In the genomic region with DNA sequence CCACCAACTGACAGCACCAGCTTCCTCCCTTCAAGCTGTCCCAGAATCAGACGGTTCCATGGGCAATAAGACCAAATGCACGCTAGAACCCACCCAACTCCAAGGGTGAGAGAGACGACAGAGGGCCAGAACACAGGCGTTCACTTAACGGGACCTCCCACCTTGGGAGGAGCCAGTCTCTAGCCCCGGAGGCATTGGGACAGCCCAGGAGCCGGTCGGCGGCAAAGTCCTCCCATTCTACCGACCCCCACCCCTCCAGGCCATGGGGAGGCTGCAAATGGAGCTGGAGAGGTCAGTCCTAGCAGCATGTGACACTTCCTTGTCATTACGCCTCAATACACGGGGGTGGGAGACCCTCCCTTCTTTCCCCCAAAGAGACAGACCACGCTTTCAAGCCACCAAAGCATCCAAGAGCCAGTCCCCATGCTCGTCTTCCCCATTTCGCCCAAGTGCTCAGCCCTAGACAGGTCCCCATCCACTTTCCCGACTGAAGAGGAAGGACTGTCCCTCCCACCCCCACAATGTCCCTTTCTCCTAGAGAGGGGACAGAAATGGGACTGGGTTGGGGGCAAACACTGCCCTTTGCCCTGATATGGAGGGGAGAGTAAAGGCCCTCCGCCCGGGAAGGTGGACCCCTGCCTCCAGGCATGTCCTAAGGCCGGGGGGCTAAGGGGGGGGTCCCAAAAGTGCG, we compare ENCODE assay signal across 1 cellular context.
TF ChIP-seq lines count a peak whose summit lies in the region.

No MANE protein-coding gene starts in this region.

TF ChIP-seq in HEK293, 187 proteins besides CTCF, POLR2A, EP300 and RAD21 (continued from another document and continues in another):
- TF ChIP-seq ZFHX2 (tag by site-specific recombination; conservative IDR thresholded peaks at IDR 0.05), result peak; percentile 39; the same call in 1 of the 2 replicates
- no peak for TF ChIP-seq ZNF311 (tag by site-specific recombination; IDR thresholded peaks at IDR 0.05; ENCODE audit: borderline replicate concordance)
- no peak for TF ChIP-seq ZNF394 (tag by site-specific recombination; IDR thresholded peaks at IDR 0.05; ENCODE audit: borderline replicate concordance)
- TF ChIP-seq SP7 (tag by site-specific recombination; IDR thresholded peaks at IDR 0.05), result 0 out of 2 replicates have a peak, but pooled peaks have one; percentile 39
- no peak; the same call in 1 of the 2 replicates for TF ChIP-seq ZNF335 (tag by site-specific recombination; conservative IDR thresholded peaks at IDR 0.05)
- TF ChIP-seq ZNF37A (tag by site-specific recombination; IDR thresholded peaks at IDR 0.05), result no peak
- no peak for TF ChIP-seq ZNF202 (tag by site-specific recombination; IDR thresholded peaks at IDR 0.05; ENCODE audit: borderline replicate concordance)
- TF ChIP-seq ZNF521 (tag by site-specific recombination; IDR thresholded peaks at IDR 0.05), result no peak
- TF ChIP-seq, protein P1, sequence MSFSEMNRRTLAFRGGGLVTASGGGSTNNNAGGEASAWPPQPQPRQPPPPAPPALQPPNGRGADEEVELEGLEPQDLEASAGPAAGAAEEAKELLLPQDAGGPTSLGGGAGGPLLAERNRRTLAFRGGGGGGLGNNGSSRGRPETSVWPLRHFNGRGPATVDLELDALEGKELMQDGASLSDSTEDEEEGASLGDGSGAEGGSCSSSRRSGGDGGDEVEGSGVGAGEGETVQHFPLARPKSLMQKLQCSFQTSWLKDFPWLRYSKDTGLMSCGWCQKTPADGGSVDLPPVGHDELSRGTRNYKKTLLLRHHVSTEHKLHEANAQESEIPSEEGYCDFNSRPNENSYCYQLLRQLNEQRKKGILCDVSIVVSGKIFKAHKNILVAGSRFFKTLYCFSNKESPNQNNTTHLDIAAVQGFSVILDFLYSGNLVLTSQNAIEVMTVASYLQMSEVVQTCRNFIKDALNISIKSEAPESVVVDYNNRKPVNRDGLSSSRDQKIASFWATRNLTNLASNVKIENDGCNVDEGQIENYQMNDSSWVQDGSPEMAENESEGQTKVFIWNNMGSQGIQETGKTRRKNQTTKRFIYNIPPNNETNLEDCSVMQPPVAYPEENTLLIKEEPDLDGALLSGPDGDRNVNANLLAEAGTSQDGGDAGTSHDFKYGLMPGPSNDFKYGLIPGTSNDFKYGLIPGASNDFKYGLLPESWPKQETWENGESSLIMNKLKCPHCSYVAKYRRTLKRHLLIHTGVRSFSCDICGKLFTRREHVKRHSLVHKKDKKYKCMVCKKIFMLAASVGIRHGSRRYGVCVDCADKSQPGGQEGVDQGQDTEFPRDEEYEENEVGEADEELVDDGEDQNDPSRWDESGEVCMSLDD (tag by site-specific recombination; IDR thresholded peaks at IDR 0.05), result no peak
- TF ChIP-seq ZNF530 (tag by site-specific recombination; IDR thresholded peaks at IDR 0.05; ENCODE audit: low read depth), result no peak
- TF ChIP-seq ZNF514 (tag by site-specific recombination; IDR thresholded peaks at IDR 0.05), result no peak
- TF ChIP-seq HOXC10 (CRISPR knock-in tag; IDR thresholded peaks at IDR 0.05), result no peak
- TF ChIP-seq, protein P2, sequence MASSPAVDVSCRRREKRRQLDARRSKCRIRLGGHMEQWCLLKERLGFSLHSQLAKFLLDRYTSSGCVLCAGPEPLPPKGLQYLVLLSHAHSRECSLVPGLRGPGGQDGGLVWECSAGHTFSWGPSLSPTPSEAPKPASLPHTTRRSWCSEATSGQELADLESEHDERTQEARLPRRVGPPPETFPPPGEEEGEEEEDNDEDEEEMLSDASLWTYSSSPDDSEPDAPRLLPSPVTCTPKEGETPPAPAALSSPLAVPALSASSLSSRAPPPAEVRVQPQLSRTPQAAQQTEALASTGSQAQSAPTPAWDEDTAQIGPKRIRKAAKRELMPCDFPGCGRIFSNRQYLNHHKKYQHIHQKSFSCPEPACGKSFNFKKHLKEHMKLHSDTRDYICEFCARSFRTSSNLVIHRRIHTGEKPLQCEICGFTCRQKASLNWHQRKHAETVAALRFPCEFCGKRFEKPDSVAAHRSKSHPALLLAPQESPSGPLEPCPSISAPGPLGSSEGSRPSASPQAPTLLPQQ (tag by site-specific recombination; IDR thresholded peaks at IDR 0.05), result no peak
- TF ChIP-seq KLF9 (tag by site-specific recombination; IDR thresholded peaks at IDR 0.05; ENCODE audit: low read depth), result no peak
- TF ChIP-seq ZNF426 (tag by site-specific recombination; IDR thresholded peaks at IDR 0.05), result no peak
- no peak for TF ChIP-seq ZNF561 (tag by site-specific recombination; IDR thresholded peaks at IDR 0.05; ENCODE audit: borderline replicate concordance)
- TF ChIP-seq ZBTB20 (tag by site-specific recombination; IDR thresholded peaks at IDR 0.05), result no peak
- peak; percentile 23 for TF ChIP-seq GLIS2 (tag by site-specific recombination; IDR thresholded peaks at IDR 0.05)
- TF ChIP-seq SP3 (tag by site-specific recombination; IDR thresholded peaks at IDR 0.05), result peak; percentile 70
- TF ChIP-seq ZFP41 (tag by site-specific recombination; IDR thresholded peaks at IDR 0.05; ENCODE audit: borderline replicate concordance), result no peak
- no peak for TF ChIP-seq ZNF626 (tag by site-specific recombination; IDR thresholded peaks at IDR 0.05)
- no peak for TF ChIP-seq ZNF423 (tag by site-specific recombination; IDR thresholded peaks at IDR 0.05)
- TF ChIP-seq, protein P3, sequence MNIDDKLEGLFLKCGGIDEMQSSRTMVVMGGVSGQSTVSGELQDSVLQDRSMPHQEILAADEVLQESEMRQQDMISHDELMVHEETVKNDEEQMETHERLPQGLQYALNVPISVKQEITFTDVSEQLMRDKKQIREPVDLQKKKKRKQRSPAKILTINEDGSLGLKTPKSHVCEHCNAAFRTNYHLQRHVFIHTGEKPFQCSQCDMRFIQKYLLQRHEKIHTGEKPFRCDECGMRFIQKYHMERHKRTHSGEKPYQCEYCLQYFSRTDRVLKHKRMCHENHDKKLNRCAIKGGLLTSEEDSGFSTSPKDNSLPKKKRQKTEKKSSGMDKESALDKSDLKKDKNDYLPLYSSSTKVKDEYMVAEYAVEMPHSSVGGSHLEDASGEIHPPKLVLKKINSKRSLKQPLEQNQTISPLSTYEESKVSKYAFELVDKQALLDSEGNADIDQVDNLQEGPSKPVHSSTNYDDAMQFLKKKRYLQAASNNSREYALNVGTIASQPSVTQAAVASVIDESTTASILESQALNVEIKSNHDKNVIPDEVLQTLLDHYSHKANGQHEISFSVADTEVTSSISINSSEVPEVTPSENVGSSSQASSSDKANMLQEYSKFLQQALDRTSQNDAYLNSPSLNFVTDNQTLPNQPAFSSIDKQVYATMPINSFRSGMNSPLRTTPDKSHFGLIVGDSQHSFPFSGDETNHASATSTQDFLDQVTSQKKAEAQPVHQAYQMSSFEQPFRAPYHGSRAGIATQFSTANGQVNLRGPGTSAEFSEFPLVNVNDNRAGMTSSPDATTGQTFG (tag by site-specific recombination; IDR thresholded peaks at IDR 0.05; ENCODE audit: borderline replicate concordance), result no peak
- TF ChIP-seq ZNF624 (tag by site-specific recombination; IDR thresholded peaks at IDR 0.05), result no peak
- TF ChIP-seq SCRT1 (tag by site-specific recombination; IDR thresholded peaks at IDR 0.05; ENCODE audit: borderline replicate concordance), result no peak
- TF ChIP-seq, protein P4, sequence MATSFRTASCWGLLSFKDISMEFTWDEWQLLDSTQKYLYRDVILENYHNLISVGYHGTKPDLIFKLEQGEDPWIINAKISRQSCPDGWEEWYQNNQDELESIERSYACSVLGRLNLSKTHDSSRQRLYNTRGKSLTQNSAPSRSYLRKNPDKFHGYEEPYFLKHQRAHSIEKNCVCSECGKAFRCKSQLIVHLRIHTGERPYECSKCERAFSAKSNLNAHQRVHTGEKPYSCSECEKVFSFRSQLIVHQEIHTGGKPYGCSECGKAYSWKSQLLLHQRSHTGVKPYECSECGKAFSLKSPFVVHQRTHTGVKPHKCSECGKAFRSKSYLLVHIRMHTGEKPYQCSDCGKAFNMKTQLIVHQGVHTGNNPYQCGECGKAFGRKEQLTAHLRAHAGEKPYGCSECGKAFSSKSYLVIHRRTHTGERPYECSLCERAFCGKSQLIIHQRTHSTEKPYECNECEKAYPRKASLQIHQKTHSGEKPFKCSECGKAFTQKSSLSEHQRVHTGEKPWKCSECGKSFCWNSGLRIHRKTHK (tag by site-specific recombination; IDR thresholded peaks at IDR 0.05), result no peak
- TF ChIP-seq GLI4 (tag by site-specific recombination; IDR thresholded peaks at IDR 0.05), result no peak
- no peak for TF ChIP-seq KLF10 (tag by site-specific recombination; IDR thresholded peaks at IDR 0.05)
- TF ChIP-seq SP2 (tag by site-specific recombination; IDR thresholded peaks at IDR 0.05), result peak; percentile 86
- TF ChIP-seq ZNF341 (tag by site-specific recombination; IDR thresholded peaks at IDR 0.05; ENCODE audit: low read depth), result 0 out of 2 replicates have a peak, but pooled peaks have one; percentile 20
- TF ChIP-seq ZNF830 (tag by site-specific recombination; IDR thresholded peaks at IDR 0.05; ENCODE audit: low read depth), result no peak
- no peak for TF ChIP-seq ZNF777 (tag by site-specific recombination; IDR thresholded peaks at IDR 0.05; ENCODE audit: borderline replicate concordance)
- TF ChIP-seq ZBTB8A (tag by site-specific recombination; IDR thresholded peaks at IDR 0.05), result no peak
- TF ChIP-seq, protein P5, sequence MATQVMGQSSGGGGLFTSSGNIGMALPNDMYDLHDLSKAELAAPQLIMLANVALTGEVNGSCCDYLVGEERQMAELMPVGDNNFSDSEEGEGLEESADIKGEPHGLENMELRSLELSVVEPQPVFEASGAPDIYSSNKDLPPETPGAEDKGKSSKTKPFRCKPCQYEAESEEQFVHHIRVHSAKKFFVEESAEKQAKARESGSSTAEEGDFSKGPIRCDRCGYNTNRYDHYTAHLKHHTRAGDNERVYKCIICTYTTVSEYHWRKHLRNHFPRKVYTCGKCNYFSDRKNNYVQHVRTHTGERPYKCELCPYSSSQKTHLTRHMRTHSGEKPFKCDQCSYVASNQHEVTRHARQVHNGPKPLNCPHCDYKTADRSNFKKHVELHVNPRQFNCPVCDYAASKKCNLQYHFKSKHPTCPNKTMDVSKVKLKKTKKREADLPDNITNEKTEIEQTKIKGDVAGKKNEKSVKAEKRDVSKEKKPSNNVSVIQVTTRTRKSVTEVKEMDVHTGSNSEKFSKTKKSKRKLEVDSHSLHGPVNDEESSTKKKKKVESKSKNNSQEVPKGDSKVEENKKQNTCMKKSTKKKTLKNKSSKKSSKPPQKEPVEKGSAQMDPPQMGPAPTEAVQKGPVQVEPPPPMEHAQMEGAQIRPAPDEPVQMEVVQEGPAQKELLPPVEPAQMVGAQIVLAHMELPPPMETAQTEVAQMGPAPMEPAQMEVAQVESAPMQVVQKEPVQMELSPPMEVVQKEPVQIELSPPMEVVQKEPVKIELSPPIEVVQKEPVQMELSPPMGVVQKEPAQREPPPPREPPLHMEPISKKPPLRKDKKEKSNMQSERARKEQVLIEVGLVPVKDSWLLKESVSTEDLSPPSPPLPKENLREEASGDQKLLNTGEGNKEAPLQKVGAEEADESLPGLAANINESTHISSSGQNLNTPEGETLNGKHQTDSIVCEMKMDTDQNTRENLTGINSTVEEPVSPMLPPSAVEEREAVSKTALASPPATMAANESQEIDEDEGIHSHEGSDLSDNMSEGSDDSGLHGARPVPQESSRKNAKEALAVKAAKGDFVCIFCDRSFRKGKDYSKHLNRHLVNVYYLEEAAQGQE (tag by site-specific recombination; IDR thresholded peaks at IDR 0.05), result no peak
- TF ChIP-seq ZNF24 (tag by site-specific recombination; IDR thresholded peaks at IDR 0.05), result no peak
- no peak for TF ChIP-seq ZFP37 (tag by site-specific recombination; IDR thresholded peaks at IDR 0.05)
- TF ChIP-seq, protein P6, sequence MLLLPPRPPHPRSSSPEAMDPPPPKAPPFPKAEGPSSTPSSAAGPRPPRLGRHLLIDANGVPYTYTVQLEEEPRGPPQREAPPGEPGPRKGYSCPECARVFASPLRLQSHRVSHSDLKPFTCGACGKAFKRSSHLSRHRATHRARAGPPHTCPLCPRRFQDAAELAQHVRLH (tag by site-specific recombination; IDR thresholded peaks at IDR 0.05), result no peak
- 0 out of 2 replicates have a peak, but pooled peaks have one; percentile 11 for TF ChIP-seq ZNF596 (tag by site-specific recombination; IDR thresholded peaks at IDR 0.05)
- no peak for TF ChIP-seq ZNF132 (tag by site-specific recombination; IDR thresholded peaks at IDR 0.05; ENCODE audit: borderline replicate concordance)
- no peak for TF ChIP-seq ZNF544 (tag by site-specific recombination; IDR thresholded peaks at IDR 0.05)
- no peak for TF ChIP-seq ZEB2 (tag by site-specific recombination; IDR thresholded peaks at IDR 0.05)
- no peak for TF ChIP-seq ZNF133 (tag by site-specific recombination; IDR thresholded peaks at IDR 0.05)
- no peak for TF ChIP-seq ZNF292 (tag by site-specific recombination; IDR thresholded peaks at IDR 0.05; ENCODE audit: borderline replicate concordance, low read depth)
- no peak for TF ChIP-seq EGR2 (tag by site-specific recombination; IDR thresholded peaks at IDR 0.05; ENCODE audit: low read depth)
- TF ChIP-seq ZNF214 (tag by site-specific recombination; IDR thresholded peaks at IDR 0.05; ENCODE audit: borderline replicate concordance), result no peak
- TF ChIP-seq ZNF112 (tag by site-specific recombination; IDR thresholded peaks at IDR 0.05), result no peak
- TF ChIP-seq, protein P7, sequence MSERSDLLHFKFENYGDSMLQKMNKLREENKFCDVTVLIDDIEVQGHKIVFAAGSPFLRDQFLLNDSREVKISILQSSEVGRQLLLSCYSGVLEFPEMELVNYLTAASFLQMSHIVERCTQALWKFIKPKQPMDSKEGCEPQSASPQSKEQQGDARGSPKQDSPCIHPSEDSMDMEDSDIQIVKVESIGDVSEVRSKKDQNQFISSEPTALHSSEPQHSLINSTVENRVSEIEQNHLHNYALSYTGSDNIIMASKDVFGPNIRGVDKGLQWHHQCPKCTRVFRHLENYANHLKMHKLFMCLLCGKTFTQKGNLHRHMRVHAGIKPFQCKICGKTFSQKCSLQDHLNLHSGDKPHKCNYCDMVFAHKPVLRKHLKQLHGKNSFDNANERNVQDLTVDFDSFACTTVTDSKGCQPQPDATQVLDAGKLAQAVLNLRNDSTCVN (tag by site-specific recombination; optimal IDR thresholded peaks at IDR 0.05), result peak; percentile 21
- TF ChIP-seq, protein P8, sequence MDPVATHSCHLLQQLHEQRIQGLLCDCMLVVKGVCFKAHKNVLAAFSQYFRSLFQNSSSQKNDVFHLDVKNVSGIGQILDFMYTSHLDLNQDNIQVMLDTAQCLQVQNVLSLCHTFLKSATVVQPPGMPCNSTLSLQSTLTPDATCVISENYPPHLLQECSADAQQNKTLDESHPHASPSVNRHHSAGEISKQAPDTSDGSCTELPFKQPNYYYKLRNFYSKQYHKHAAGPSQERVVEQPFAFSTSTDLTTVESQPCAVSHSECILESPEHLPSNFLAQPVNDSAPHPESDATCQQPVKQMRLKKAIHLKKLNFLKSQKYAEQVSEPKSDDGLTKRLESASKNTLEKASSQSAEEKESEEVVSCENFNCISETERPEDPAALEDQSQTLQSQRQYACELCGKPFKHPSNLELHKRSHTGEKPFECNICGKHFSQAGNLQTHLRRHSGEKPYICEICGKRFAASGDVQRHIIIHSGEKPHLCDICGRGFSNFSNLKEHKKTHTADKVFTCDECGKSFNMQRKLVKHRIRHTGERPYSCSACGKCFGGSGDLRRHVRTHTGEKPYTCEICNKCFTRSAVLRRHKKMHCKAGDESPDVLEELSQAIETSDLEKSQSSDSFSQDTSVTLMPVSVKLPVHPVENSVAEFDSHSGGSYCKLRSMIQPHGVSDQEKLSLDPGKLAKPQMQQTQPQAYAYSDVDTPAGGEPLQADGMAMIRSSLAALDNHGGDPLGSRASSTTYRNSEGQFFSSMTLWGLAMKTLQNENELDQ (tag by site-specific recombination; IDR thresholded peaks at IDR 0.05; ENCODE audit: low read depth), result no peak
- no peak for TF ChIP-seq ZNF302 (tag by site-specific recombination; IDR thresholded peaks at IDR 0.05; ENCODE audit: low read depth)
- no peak for TF ChIP-seq ZNF501 (tag by site-specific recombination; IDR thresholded peaks at IDR 0.05)
